22 cellular contexts compared by ENCODE assay signal in genomic region chr22:37927129-37927936, GRCh38. TPM values are rescaled to one million over a fixed set of nuclear protein-coding genes. Genes with fewer than 3 reads are reported as not detected.
"Had no signal": no experiment of that assay in that cellular context is flagged by ENCODE, and none has a peak within 500 bp of the region (broad histone marks: within the 10 kb centered on the region; RNA-seq: fewer than 3 reads in every experiment).

No MANE protein-coding gene starts in this region.

- DNase-seq: cortex of kidney; dorsolateral prefrontal cortex; effector CD8-positive, alpha-beta T cell; immature natural killer cell; left colon; left ventricle myocardium superior; mesendoderm; naive thymus-derived CD8-positive, alpha-beta T cell; ovary; small intestine; stimulated activated CD4-positive, alpha-beta T cell treated with anti-CD3 and anti-CD28 coated beads, Interleukin-12 subunit alpha, Interleukin-12 subunit beta, amount 100 ng/mL, for 4 hours; stimulated activated naive CD4-positive, alpha-beta T cell; tibial artery; upper lobe of right lung had no signal

- H3K36me3 ChIP-seq: ovary had no signal

- H3K27ac ChIP-seq: ovary, right atrium auricular region, tibial artery, upper lobe of right lung, vagina had no signal

- H3K4me3 ChIP-seq: dorsolateral prefrontal cortex, lung, ovary, right atrium auricular region, tibial artery, upper lobe of right lung, vagina had no signal

- H3K9me3 Mint-ChIP-seq: immature natural killer cell; naive thymus-derived CD8-positive, alpha-beta T cell had no signal

- H3K9me3 ChIP-seq: ovary, right atrium auricular region, tibial artery, upper lobe of right lung, vagina had no signal

- H3K27ac Mint-ChIP-seq: immature natural killer cell had no signal

- H3K27me3 ChIP-seq: dorsolateral prefrontal cortex, ovary, right atrium auricular region, tibial artery, upper lobe of right lung, vagina had no signal

- H3K4me3 Mint-ChIP-seq: immature natural killer cell; naive thymus-derived CD8-positive, alpha-beta T cell had no signal

- ATAC-seq: esophagus mucosa; left colon; left ventricle myocardium superior; naive thymus-derived CD8-positive, alpha-beta T cell; upper lobe of right lung had no signal

- H3K27me3 Mint-ChIP-seq: naive thymus-derived CD8-positive, alpha-beta T cell had no signal

RNA-seq across cellular contexts. Expression of gene C22orf23, which starts 26.1 kb away (rescaled TPM):
- total RNA-seq: esophagus mucosa; fibroblast of villous mesenchyme; left colon; mononuclear cell; naive thymus-derived CD8-positive, alpha-beta T cell; upper lobe of right lung; vagina had no signal
- polyA plus RNA-seq: immature natural killer cell; keratinocyte; naive thymus-derived CD8-positive, alpha-beta T cell had no signal

RNA-seq across cellular contexts. Expression of gene SOX10, which starts 57.0 kb away (rescaled TPM):
- total RNA-seq: fibroblast of villous mesenchyme; mononuclear cell; naive thymus-derived CD8-positive, alpha-beta T cell; upper lobe of right lung had no signal
- polyA plus RNA-seq: immature natural killer cell; keratinocyte; naive thymus-derived CD8-positive, alpha-beta T cell; neural cell had no signal
